In the genomic region with DNA sequence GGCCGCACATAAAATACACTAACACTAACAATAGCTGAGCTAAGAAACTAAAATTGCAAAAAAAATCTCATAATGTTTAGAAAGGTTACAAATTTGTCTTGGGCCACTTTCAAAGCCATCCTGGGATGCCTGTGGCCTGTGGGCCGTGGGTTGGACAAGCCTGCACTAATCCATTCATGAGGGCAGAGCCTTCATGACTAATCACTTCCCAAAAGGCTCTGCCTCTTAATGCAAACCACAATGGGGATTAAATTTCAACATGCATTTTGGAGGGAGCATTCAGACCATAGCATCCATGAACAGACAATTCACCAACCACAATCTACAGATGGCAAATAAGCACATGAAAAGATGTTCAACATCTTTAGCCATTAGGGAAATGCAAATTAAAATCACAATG, we compare ENCODE assay signal across 16 cellular contexts.
DNase-seq lines count a peak whose midpoint lies in the region; ATAC-seq and TF ChIP-seq lines count a peak whose summit lies in the region.
"Had no signal": no experiment of that assay in that cellular context is flagged by ENCODE, and none has a peak within 500 bp of the region (broad histone marks: within the 10 kb centered on the region; RNA-seq: fewer than 3 reads in every experiment).

No MANE protein-coding gene starts in this region.

- H2BK15ac ChIP-seq in H9 (ENCODE audit: low read depth, low read length) = no peak overlapping the region

- intact Hi-C loops in CD8-positive, alpha-beta T cell (cut with DNase I, micrococcal nuclease) = no loop called here

- no peak overlapping the region for H3T11ph ChIP-seq in H9 (ENCODE audit: low read length)

- DNase-seq in AG08395 (ENCODE audit: low spot score) (peak; percentile 68), HK-2 (ENCODE audit: unreplicated experiment) (peak; percentile 6), SK-N-SH (no peak), fibroblast of the conjunctiva (ENCODE audit: low read depth) (peak; percentile 58), H9 (no peak)
- no peak for DNase-seq in CD8-positive, alpha-beta T cell
- DNase-seq in activated CD4-positive, CD25-positive, alpha-beta regulatory T cell (lab: John Stamatoyannopoulos, UW) = no peak
- DNase-seq: activated T-cell treated with anti-CD3 and anti-CD28 coated beads, Interleukin-2, amount 50 U/mL, for 48 hours; CD4-positive, alpha-beta T cell; left ventricle myocardium superior; occipital lobe; RPMI8226; stimulated activated CD4-positive, alpha-beta T cell treated with anti-CD3 and anti-CD28 coated beads, Interleukin-4, amount 100 ng/mL, for 4 hours had no signal

- H3K23me2 ChIP-seq in H9 (ENCODE audit: insufficient read length, low read depth, low read length, poor library complexity, severe bottlenecking) = no peaks in the 10 kb centered on the region

- TF ChIP-seq CTCF in SK-N-SH (IDR thresholded peaks at IDR 0.05) (no peak), H9 (conservative IDR thresholded peaks at IDR 0.05) (no peak)
- TF ChIP-seq CTCF in CD8-positive, alpha-beta T cell (IDR thresholded peaks at IDR 0.05) = no peak

- H3K9me3 ChIP-seq in SK-N-SH (no peaks in the 10 kb centered on the region), H9 (ENCODE audit: control insufficient read depth, low read depth, low read length) (no peaks in the 10 kb centered on the region)
- H3K9me3 ChIP-seq in CD8-positive, alpha-beta T cell (ENCODE audit: low read length) = no peaks in the 10 kb centered on the region
- H3K9me3 ChIP-seq: gastroesophageal sphincter had no signal

- H3K79me1 ChIP-seq in H9 (ENCODE audit: insufficient read depth, low read depth, low read length, poor library complexity, severe bottlenecking) = no peaks in the 10 kb centered on the region

- no peak overlapping the region for H4K8ac ChIP-seq in H9 (replicated peaks; ENCODE audit: insufficient read length, low read depth, low read length)

- ATAC-seq in CD8-positive, alpha-beta T cell = no peak
- ATAC-seq in GM19455 (IDR thresholded peaks at IDR 0.05; ENCODE audit: unreplicated experiment) = no peak
- ATAC-seq: gastroesophageal sphincter, GM12878, left ventricle myocardium superior had no signal

- peak in 1 of 2 experiments; percentile 34; a peak in 1 of 4 replicates for TF ChIP-seq EP300 in SK-N-SH (IDR thresholded peaks at IDR 0.05; ENCODE audit: borderline replicate concordance in 1 of 2, low read depth in 1 of 2, low read length in 1 of 2)

- H3K23ac ChIP-seq in H9 (ENCODE audit: insufficient read length, low read depth, low read length) = no peak overlapping the region

- peaks cover 9% of the 10 kb centered on the region for H3F3A ChIP-seq in SK-N-SH (replicated peaks; ENCODE audit: insufficient read depth)

- no peaks in the 10 kb centered on the region for H3K9me3 Mint-ChIP-seq in H9
- H3K9me3 Mint-ChIP-seq in CD8-positive, alpha-beta T cell = no peaks in the 10 kb centered on the region
- H3K9me3 Mint-ChIP-seq: CD4-positive, alpha-beta T cell had no signal

- H3K9ac ChIP-seq in SK-N-SH (no peak overlapping the region), H9 (ENCODE audit: extremely low read depth, insufficient read length, low read length) (no peak overlapping the region)

- no peak overlapping the region for H2AFZ ChIP-seq in SK-N-SH (ENCODE audit: low read depth)
- no peak overlapping the region for H2AFZ ChIP-seq in H9 (ENCODE audit: low read length)

- POLR2A ChIA-PET in SK-N-SH (lab: Yijun Ruan, JAX) = no interaction called here
- POLR2A ChIA-PET in CD8-positive, alpha-beta T cell (lab: Charles Lee) = no interaction called here

- peaks cover 3 to 5% of the 10 kb centered on the region in 2 experiments; a peak in 2 of 4 replicates for H3K4me1 Mint-ChIP-seq in H9
- H3K4me1 Mint-ChIP-seq in CD8-positive, alpha-beta T cell (ENCODE audit: low read depth) = peaks cover 17% of the 10 kb centered on the region

- 59% methylated on average over 2 of the region's 2 CpGs for WGBS in SK-N-SH (ENCODE audit: low lambda C conversion rate)
- no CpG with 5 or more reads among the region's 2 CpGs for WGBS in H9 (ENCODE audit: extremely low coverage, insufficient read length, low lambda C conversion rate)

- H3K18ac ChIP-seq in H9 (ENCODE audit: insufficient read length, low read depth, low read length) = no peak overlapping the region

- no peak overlapping the region for H2BK5ac ChIP-seq in H9 (ENCODE audit: insufficient read length, low read length)

- H3K14ac ChIP-seq in H9 (ENCODE audit: insufficient read depth, low read length) = no peak overlapping the region

- no peak overlapping the region for H3K4ac ChIP-seq in H9 (ENCODE audit: low read depth, low read length)

- H3K27ac ChIP-seq in SK-N-SH (ENCODE audit: low read depth in 2 of 2, low read length in 1 of 2) (peak overlapping the region in 1 of 2 experiments; percentile 32; a peak in 1 of 4 replicates), H9 (ENCODE audit: insufficient read length, low read depth, low read length) (no peak overlapping the region)
- H3K27ac ChIP-seq in CD8-positive, alpha-beta T cell (ENCODE audit: low read depth, low read length) = no peak overlapping the region
- H3K27ac ChIP-seq: gastroesophageal sphincter had no signal

- no peak overlapping the region for H4K91ac ChIP-seq in H9 (ENCODE audit: insufficient read length, low read depth, low read length)

- H3K27me3 ChIP-seq in SK-N-SH (ENCODE audit: insufficient read depth) (no peaks in the 10 kb centered on the region), H9 (ENCODE audit: insufficient read depth, low read length) (no peaks in the 10 kb centered on the region)
- H3K27me3 ChIP-seq in CD8-positive, alpha-beta T cell (ENCODE audit: insufficient read depth, low read length) = no peaks in the 10 kb centered on the region
- H3K27me3 ChIP-seq: gastroesophageal sphincter had no signal

- H3K27ac Mint-ChIP-seq in H9 = no peak overlapping the region; a peak in 1 of 7 replicates
- H3K27ac Mint-ChIP-seq in CD8-positive, alpha-beta T cell = no peak overlapping the region
- H3K27ac Mint-ChIP-seq: CD4-positive, alpha-beta T cell had no signal

- H2BK12ac ChIP-seq in H9 (ENCODE audit: insufficient read length, low read depth, low read length) = no peak overlapping the region

- H3K4me1 ChIP-seq in SK-N-SH (ENCODE audit: control insufficient read depth in 1 of 2, insufficient read depth in 2 of 2, low read depth in 1 of 2, low read length in 1 of 2) (peaks cover 0 to 7% of the 10 kb centered on the region in 2 experiments; a peak in 2 of 4 replicates), H9 (ENCODE audit: insufficient read depth, low read length) (no peaks in the 10 kb centered on the region; the same call in 1 of the 2 replicates)
- peaks cover 10% of the 10 kb centered on the region for H3K4me1 ChIP-seq in CD8-positive, alpha-beta T cell (ENCODE audit: insufficient read depth, low read length)
- H3K4me1 ChIP-seq: gastroesophageal sphincter had no signal

- CTCF ChIA-PET in SK-N-SH (lab: Yijun Ruan, JAX) = no interaction called here
- CTCF ChIA-PET in CD8-positive, alpha-beta T cell (lab: Charles Lee) = no interaction called here

- H3K27me3 Mint-ChIP-seq in H9 (ENCODE audit: low read depth) = no peaks in the 10 kb centered on the region
- H3K27me3 Mint-ChIP-seq in CD8-positive, alpha-beta T cell (ENCODE audit: low read depth) = no peaks in the 10 kb centered on the region
- H3K27me3 Mint-ChIP-seq: CD4-positive, alpha-beta T cell had no signal

- H4K5ac ChIP-seq in H9 (ENCODE audit: insufficient read length, low read depth, low read length) = no peak overlapping the region

- no peak overlapping the region for H2BK120ac ChIP-seq in H9 (ENCODE audit: low read depth, low read length, poor library complexity, severe bottlenecking)

- H2AK5ac ChIP-seq in H9 (ENCODE audit: insufficient read length, low read length) = no peak overlapping the region

- H3K79me2 ChIP-seq in SK-N-SH (ENCODE audit: insufficient read depth) (peaks cover 10% of the 10 kb centered on the region; the same call in 1 of the 2 replicates), H9 (ENCODE audit: insufficient read depth, low read length) (no peaks in the 10 kb centered on the region)

- H3K36me3 Mint-ChIP-seq in H9 (ENCODE audit: insufficient read depth in 1 of 3, low read depth in 3 of 3) = peaks cover 4 to 22% (median 12%) of the 10 kb centered on the region in 3 experiments; a peak in 6 of 7 replicates
- peaks cover 65% of the 10 kb centered on the region for H3K36me3 Mint-ChIP-seq in CD8-positive, alpha-beta T cell

- H3K4me3 Mint-ChIP-seq in H9 = no peak overlapping the region
- no peak overlapping the region for H3K4me3 Mint-ChIP-seq in CD8-positive, alpha-beta T cell
- H3K4me3 Mint-ChIP-seq: CD4-positive, alpha-beta T cell had no signal

- TF ChIP-seq RAD21 in SK-N-SH (IDR thresholded peaks at IDR 0.05; ENCODE audit: low read length) = no peak

- H3K4me3 ChIP-seq in SK-N-SH (ENCODE audit: low read depth in 2 of 2, low read length in 1 of 2) = no peak overlapping the region
- no peak overlapping the region for H3K4me3 ChIP-seq in CD8-positive, alpha-beta T cell (ENCODE audit: low read depth, low read length)
- H3K4me3 ChIP-seq: gastroesophageal sphincter, GM12878 had no signal

- H3K9me2 ChIP-seq in SK-N-SH = no peaks in the 10 kb centered on the region

- no peaks in the 10 kb centered on the region for H4K20me1 ChIP-seq in SK-N-SH (ENCODE audit: insufficient read depth)
- H4K20me1 ChIP-seq in H9 (ENCODE audit: control insufficient read depth, insufficient read depth, insufficient read length) = no peaks in the 10 kb centered on the region

- H3K56ac ChIP-seq in H9 (ENCODE audit: insufficient read length, low read depth, low read length) = no peak overlapping the region

- peaks cover 8 to 9% of the 10 kb centered on the region in 2 experiments for H3K36me3 ChIP-seq in SK-N-SH (replicated peaks in 1 of 2; ENCODE audit: control insufficient read depth in 1 of 2, insufficient read depth in 2 of 2, low read length in 1 of 2)
- H3K36me3 ChIP-seq in CD8-positive, alpha-beta T cell (ENCODE audit: insufficient read depth, low read length) = peaks cover 29% of the 10 kb centered on the region

- no peak overlapping the region for H3K4me2 ChIP-seq in SK-N-SH
- no peak overlapping the region for H3K4me2 ChIP-seq in H9 (ENCODE audit: insufficient read depth, insufficient read length, low read length)

- H2BK20ac ChIP-seq in H9 (ENCODE audit: low read depth, low read length, poor library complexity, severe bottlenecking) = no peak overlapping the region

TF ChIP-seq in SK-N-SH, 30 proteins besides CTCF, POLR2A, EP300 and RAD21 (continues in another document):
- no peak for TF ChIP-seq RFX5 (IDR thresholded peaks at IDR 0.05; ENCODE audit: low read length)
- no peak for TF ChIP-seq IRF3 (IDR thresholded peaks at IDR 0.05; ENCODE audit: low read depth, low read length)

Comparison
In these comparisons a context has a peak if more than half of its experiments do, and no peak if none do; other contexts are left out.
1. DNase-seq: peak in AG08395 (single experiment), HK-2 (single experiment) and fibroblast of the conjunctiva (single experiment); none in SK-N-SH (single experiment), H9 (single experiment), CD8-positive, alpha-beta T cell (0 of 7) and activated CD4-positive, CD25-positive, alpha-beta regulatory T cell (0 of 4).